Comparison of ENCODE assay signal across 23 cellular contexts in the genomic region with DNA sequence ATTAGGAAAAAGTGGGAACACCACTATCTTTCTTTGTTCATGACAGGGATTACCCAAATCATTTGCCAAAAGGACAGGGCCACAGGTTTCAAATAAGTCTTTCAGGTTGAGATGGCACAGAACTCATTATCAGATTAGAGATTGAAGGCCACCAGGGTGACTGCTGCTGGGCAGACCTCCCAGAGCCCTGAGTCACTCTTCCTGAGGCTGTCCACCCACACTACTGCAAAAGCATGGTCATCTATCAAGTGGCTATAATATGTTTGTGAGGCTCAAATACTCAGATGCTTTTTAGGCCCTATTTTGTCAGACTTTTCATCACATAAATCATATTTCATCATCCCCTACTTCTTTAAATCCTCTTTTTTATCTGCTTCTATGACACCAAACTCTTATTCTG.
DNase-seq lines count a peak whose midpoint lies in the region; ATAC-seq and TF ChIP-seq lines count a peak whose summit lies in the region.
"Had no signal": no experiment of that assay in that cellular context is flagged by ENCODE, and none has a peak within 500 bp of the region (broad histone marks: within the 10 kb centered on the region; RNA-seq: fewer than 3 reads in every experiment).

No MANE protein-coding gene starts in this region.

- intact Hi-C loops in activated CD4-positive, alpha-beta T cell treated with anti-CD3 and anti-CD28 coated beads for 36 hours (cut with DNase I, micrococcal nuclease): no loop called here

- H3K4me3 ChIP-seq in cardiac fibroblast (replicated peaks in 1 of 2; ENCODE audit: low read depth in 2 of 2, low read length in 2 of 2): no peak overlapping the region
- H3K4me3 ChIP-seq: ascending aorta, esophagus muscularis mucosa, GM23338, lower lobe of right lung, tibial nerve had no signal

- no peak for TF ChIP-seq CTCF in cardiac fibroblast (IDR thresholded peaks at IDR 0.05; ENCODE audit: low read depth, low read length)

- no peak overlapping the region for H3K4me3 Mint-ChIP-seq in activated naive CD8-positive, alpha-beta T cell treated with anti-CD3 and anti-CD28 coated beads for 36 hours
- no peak overlapping the region for H3K4me3 Mint-ChIP-seq in activated CD4-positive, alpha-beta T cell treated with anti-CD3 and anti-CD28 coated beads for 36 hours
- H3K4me3 Mint-ChIP-seq: activated naive CD4-positive, alpha-beta T cell treated with anti-CD3 and anti-CD28 coated beads, Interleukin-2, amount 10 ng/mL, durations not matched to agents 7 days and 5 days; GM23338; stimulated activated naive CD8-positive, alpha-beta T cell treated with anti-CD3 and anti-CD28 coated beads, Interleukin-15, Interleukin-2, amounts not matched to agents 100 ng/mL and 50 ng/mL, for 24 hours had no signal

- no peaks in the 10 kb centered on the region for H3K27me3 Mint-ChIP-seq in activated naive CD8-positive, alpha-beta T cell treated with anti-CD3 and anti-CD28 coated beads for 36 hours
- peaks cover 4% of the 10 kb centered on the region for H3K27me3 Mint-ChIP-seq in activated CD4-positive, alpha-beta T cell treated with anti-CD3 and anti-CD28 coated beads for 36 hours
- H3K27me3 Mint-ChIP-seq: activated naive CD4-positive, alpha-beta T cell treated with anti-CD3 and anti-CD28 coated beads, Interleukin-2, amount 10 ng/mL, durations not matched to agents 7 days and 5 days; stimulated activated naive CD8-positive, alpha-beta T cell treated with anti-CD3 and anti-CD28 coated beads, Interleukin-15, Interleukin-2, amounts not matched to agents 100 ng/mL and 50 ng/mL, for 24 hours had no signal

- peaks cover 7% of the 10 kb centered on the region for H3K36me3 Mint-ChIP-seq in activated naive CD8-positive, alpha-beta T cell treated with anti-CD3 and anti-CD28 coated beads for 36 hours
- no peaks in the 10 kb centered on the region for H3K36me3 Mint-ChIP-seq in activated CD4-positive, alpha-beta T cell treated with anti-CD3 and anti-CD28 coated beads for 36 hours (ENCODE audit: low read depth)
- H3K36me3 Mint-ChIP-seq: activated naive CD4-positive, alpha-beta T cell treated with anti-CD3 and anti-CD28 coated beads, Interleukin-2, amount 10 ng/mL, durations not matched to agents 7 days and 5 days had no signal

- POLR2A ChIA-PET in HEK293T (lab: Yijun Ruan, JAX): no interaction called here
- POLR2A ChIA-PET in activated CD4-positive, alpha-beta T cell treated with anti-CD3 and anti-CD28 coated beads for 36 hours (lab: Charles Lee): no interaction called here

- no peaks in the 10 kb centered on the region for H3K4me1 Mint-ChIP-seq in activated naive CD8-positive, alpha-beta T cell treated with anti-CD3 and anti-CD28 coated beads for 36 hours
- H3K4me1 Mint-ChIP-seq in activated CD4-positive, alpha-beta T cell treated with anti-CD3 and anti-CD28 coated beads for 36 hours: no peaks in the 10 kb centered on the region
- H3K4me1 Mint-ChIP-seq: activated naive CD4-positive, alpha-beta T cell treated with anti-CD3 and anti-CD28 coated beads, Interleukin-2, amount 10 ng/mL, durations not matched to agents 7 days and 5 days had no signal

- no peak overlapping the region for H3K27ac Mint-ChIP-seq in activated naive CD8-positive, alpha-beta T cell treated with anti-CD3 and anti-CD28 coated beads for 36 hours
- no peak overlapping the region for H3K27ac Mint-ChIP-seq in activated CD4-positive, alpha-beta T cell treated with anti-CD3 and anti-CD28 coated beads for 36 hours
- H3K27ac Mint-ChIP-seq: activated naive CD4-positive, alpha-beta T cell treated with anti-CD3 and anti-CD28 coated beads, Interleukin-2, amount 10 ng/mL, durations not matched to agents 7 days and 5 days; GM23338; stimulated activated naive CD8-positive, alpha-beta T cell treated with anti-CD3 and anti-CD28 coated beads, Interleukin-15, Interleukin-2, amounts not matched to agents 100 ng/mL and 50 ng/mL, for 24 hours had no signal

- CTCF ChIA-PET in HEK293T (lab: Yijun Ruan, JAX): no interaction called here
- CTCF ChIA-PET in activated CD4-positive, alpha-beta T cell treated with anti-CD3 and anti-CD28 coated beads for 36 hours (lab: Charles Lee): interaction anchor here (1.4 kb wide), 1 partner anchor 28 kb away, joined by 3 read pairs; no protein-coding TSS in a partner anchor

- DNase-seq in ELR (ENCODE audit: low read depth) (peak; percentile 22), RKO (ENCODE audit: low spot score) (peak; percentile 48), cardiac fibroblast (ENCODE audit: low read depth in 2 of 2) (peak; percentile 3 to 5), renal cortical epithelial cell (ENCODE audit: low read depth) (peak; percentile 48), HEK293T (ENCODE audit: extremely low spot score) (no peak), NCI-H1092 treated with DMSO at 0.1 percent for 48 hours (lab: John Stamatoyannopoulos, UW) (no peak)
- DNase-seq in activated naive CD8-positive, alpha-beta T cell treated with anti-CD3 and anti-CD28 coated beads for 36 hours: no peak
- DNase-seq in activated CD4-positive, alpha-beta T cell treated with anti-CD3 and anti-CD28 coated beads for 36 hours: no peak
- DNase-seq: activated CD4-positive, CD25-positive, alpha-beta regulatory T cell treated with anti-CD3 and anti-CD28 coated beads, Interleukin-2, amount 50 U/mL, for 72 hours; activated naive CD4-positive, alpha-beta T cell treated with anti-CD3 and anti-CD28 coated beads, Interleukin-2, amount 10 ng/mL, durations not matched to agents 7 days and 5 days; activated T-cell treated with anti-CD3 and anti-CD28 coated beads, Interleukin-2, amount 50 U/mL, for 48 hours; AML-193; DMS79; effector memory CD4-positive, alpha-beta T cell; lower lobe of right lung; NCI-H2081 treated with DMSO at 0.1 percent for 48 hours; occipital lobe; stimulated activated CD4-positive, alpha-beta T cell treated with anti-CD3 and anti-CD28 coated beads, Interleukin-12 subunit alpha, Interleukin-12 subunit beta, amount 100 ng/mL, for 4 hours had no signal

- ATAC-seq in activated CD4-positive, alpha-beta T cell treated with anti-CD3 and anti-CD28 coated beads for 36 hours: no peak
- ATAC-seq: lower lobe of right lung had no signal

- peaks cover 5% of the 10 kb centered on the region for H3K9me3 Mint-ChIP-seq in activated naive CD8-positive, alpha-beta T cell treated with anti-CD3 and anti-CD28 coated beads for 36 hours
- no peaks in the 10 kb centered on the region for H3K9me3 Mint-ChIP-seq in activated CD4-positive, alpha-beta T cell treated with anti-CD3 and anti-CD28 coated beads for 36 hours (ENCODE audit: low read depth)
- H3K9me3 Mint-ChIP-seq: activated naive CD4-positive, alpha-beta T cell treated with anti-CD3 and anti-CD28 coated beads, Interleukin-2, amount 10 ng/mL, durations not matched to agents 7 days and 5 days; GM23338 had no signal

TF ChIP-seq in HEK293T, 16 proteins besides CTCF, POLR2A, EP300 and RAD21:
- TF ChIP-seq PKNOX1 (IDR thresholded peaks at IDR 0.05): no peak
- TF ChIP-seq FOXA1 (IDR thresholded peaks at IDR 0.05): no peak
- TF ChIP-seq LEF1 (IDR thresholded peaks at IDR 0.05; ENCODE audit: borderline replicate concordance): no peak
- no peak for TF ChIP-seq ELF4 (IDR thresholded peaks at IDR 0.05)
- TF ChIP-seq NFRKB (IDR thresholded peaks at IDR 0.05): no peak
- TF ChIP-seq BHLHE40 (IDR thresholded peaks at IDR 0.05; ENCODE audit: borderline replicate concordance): no peak

Comparison
In these comparisons a context has a peak if more than half of its experiments do, and no peak if none do; other contexts are left out.
1. DNase-seq: peak in ELR (single experiment), RKO (single experiment), cardiac fibroblast (2 of 2) and renal cortical epithelial cell (single experiment); none in HEK293T (single experiment), activated naive CD8-positive, alpha-beta T cell treated with anti-CD3 and anti-CD28 coated beads for 36 hours (single experiment), activated CD4-positive, alpha-beta T cell treated with anti-CD3 and anti-CD28 coated beads for 36 hours (single experiment) and NCI-H1092 treated with DMSO at 0.1 percent for 48 hours (single experiment).